Comparison of ENCODE assay signal across 1 cellular context in the genomic region with DNA sequence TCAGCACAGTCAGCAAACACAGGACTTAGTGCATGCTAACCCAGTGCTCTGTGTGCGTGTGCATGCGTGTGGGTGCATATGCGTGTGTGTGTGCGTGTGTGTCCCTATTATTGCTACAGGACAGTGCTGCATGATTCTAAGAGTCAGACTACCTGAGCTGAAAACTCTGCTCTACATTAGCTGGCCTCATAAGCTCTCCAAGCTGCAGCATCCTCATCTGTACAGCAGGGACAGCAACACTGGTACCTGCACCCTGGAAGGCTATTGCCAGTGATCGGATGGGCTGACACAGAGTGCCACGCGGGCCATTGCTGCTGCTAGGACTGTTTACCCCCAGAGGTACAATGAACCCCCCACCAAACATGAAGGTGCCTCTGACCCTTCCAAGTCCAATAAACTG.
TF ChIP-seq lines count a peak whose summit lies in the region.

No MANE protein-coding gene starts in this region.

TF ChIP-seq in liver, 16 proteins besides CTCF, POLR2A, EP300 and RAD21 (continued from another document):
- TF ChIP-seq, protein P1, sequence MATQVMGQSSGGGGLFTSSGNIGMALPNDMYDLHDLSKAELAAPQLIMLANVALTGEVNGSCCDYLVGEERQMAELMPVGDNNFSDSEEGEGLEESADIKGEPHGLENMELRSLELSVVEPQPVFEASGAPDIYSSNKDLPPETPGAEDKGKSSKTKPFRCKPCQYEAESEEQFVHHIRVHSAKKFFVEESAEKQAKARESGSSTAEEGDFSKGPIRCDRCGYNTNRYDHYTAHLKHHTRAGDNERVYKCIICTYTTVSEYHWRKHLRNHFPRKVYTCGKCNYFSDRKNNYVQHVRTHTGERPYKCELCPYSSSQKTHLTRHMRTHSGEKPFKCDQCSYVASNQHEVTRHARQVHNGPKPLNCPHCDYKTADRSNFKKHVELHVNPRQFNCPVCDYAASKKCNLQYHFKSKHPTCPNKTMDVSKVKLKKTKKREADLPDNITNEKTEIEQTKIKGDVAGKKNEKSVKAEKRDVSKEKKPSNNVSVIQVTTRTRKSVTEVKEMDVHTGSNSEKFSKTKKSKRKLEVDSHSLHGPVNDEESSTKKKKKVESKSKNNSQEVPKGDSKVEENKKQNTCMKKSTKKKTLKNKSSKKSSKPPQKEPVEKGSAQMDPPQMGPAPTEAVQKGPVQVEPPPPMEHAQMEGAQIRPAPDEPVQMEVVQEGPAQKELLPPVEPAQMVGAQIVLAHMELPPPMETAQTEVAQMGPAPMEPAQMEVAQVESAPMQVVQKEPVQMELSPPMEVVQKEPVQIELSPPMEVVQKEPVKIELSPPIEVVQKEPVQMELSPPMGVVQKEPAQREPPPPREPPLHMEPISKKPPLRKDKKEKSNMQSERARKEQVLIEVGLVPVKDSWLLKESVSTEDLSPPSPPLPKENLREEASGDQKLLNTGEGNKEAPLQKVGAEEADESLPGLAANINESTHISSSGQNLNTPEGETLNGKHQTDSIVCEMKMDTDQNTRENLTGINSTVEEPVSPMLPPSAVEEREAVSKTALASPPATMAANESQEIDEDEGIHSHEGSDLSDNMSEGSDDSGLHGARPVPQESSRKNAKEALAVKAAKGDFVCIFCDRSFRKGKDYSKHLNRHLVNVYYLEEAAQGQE (IDR thresholded peaks at IDR 0.05) = no peak
- TF ChIP-seq, protein P2, sequence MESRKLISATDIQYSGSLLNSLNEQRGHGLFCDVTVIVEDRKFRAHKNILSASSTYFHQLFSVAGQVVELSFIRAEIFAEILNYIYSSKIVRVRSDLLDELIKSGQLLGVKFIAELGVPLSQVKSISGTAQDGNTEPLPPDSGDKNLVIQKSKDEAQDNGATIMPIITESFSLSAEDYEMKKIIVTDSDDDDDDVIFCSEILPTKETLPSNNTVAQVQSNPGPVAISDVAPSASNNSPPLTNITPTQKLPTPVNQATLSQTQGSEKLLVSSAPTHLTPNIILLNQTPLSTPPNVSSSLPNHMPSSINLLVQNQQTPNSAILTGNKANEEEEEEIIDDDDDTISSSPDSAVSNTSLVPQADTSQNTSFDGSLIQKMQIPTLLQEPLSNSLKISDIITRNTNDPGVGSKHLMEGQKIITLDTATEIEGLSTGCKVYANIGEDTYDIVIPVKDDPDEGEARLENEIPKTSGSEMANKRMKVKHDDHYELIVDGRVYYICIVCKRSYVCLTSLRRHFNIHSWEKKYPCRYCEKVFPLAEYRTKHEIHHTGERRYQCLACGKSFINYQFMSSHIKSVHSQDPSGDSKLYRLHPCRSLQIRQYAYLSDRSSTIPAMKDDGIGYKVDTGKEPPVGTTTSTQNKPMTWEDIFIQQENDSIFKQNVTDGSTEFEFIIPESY (IDR thresholded peaks at IDR 0.05) = no peak
- TF ChIP-seq YY1 (IDR thresholded peaks at IDR 0.05) (no peak), GABPA (IDR thresholded peaks at IDR 0.05 in 1 of 2, conservative IDR thresholded peaks at IDR 0.05 in 1 of 2) (no peak), FOXA1 (IDR thresholded peaks at IDR 0.05) (no peak), RXRA (IDR thresholded peaks at IDR 0.05) (no peak), HNF4G (IDR thresholded peaks at IDR 0.05) (no peak), FOXA2 (IDR thresholded peaks at IDR 0.05) (no peak), EGR1 (IDR thresholded peaks at IDR 0.05; ENCODE audit: low read depth in 2 of 2) (no peak), NR2F2 (IDR thresholded peaks at IDR 0.05) (no peak)
- TF ChIP-seq, protein P3, sequence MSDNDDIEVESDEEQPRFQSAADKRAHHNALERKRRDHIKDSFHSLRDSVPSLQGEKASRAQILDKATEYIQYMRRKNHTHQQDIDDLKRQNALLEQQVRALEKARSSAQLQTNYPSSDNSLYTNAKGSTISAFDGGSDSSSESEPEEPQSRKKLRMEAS (IDR thresholded peaks at IDR 0.05) = no peak
